19 cellular contexts compared by ENCODE assay signal in genomic region chr18:37306420-37306819, GRCh38.
DNase-seq lines count a peak whose midpoint lies in the region; ATAC-seq and TF ChIP-seq lines count a peak whose summit lies in the region.
"Had no signal": no experiment of that assay in that cellular context is flagged by ENCODE, and none has a peak within 500 bp of the region (broad histone marks: within the 10 kb centered on the region; RNA-seq: fewer than 3 reads in every experiment).

No MANE protein-coding gene starts in this region.

- CTCF ChIA-PET in WTC11 (lab: Charles Lee): no interaction called here

- no peaks in the 10 kb centered on the region for H3K9me3 Mint-ChIP-seq in WTC11
- H3K9me3 Mint-ChIP-seq: CD14-positive monocyte, HFFc6 had no signal

- ATAC-seq in WTC11: peak; percentile 43; the same call in 1 of the 2 replicates
- ATAC-seq in GM21381 (IDR thresholded peaks at IDR 0.05; ENCODE audit: unreplicated experiment): no peak
- ATAC-seq in GM18873 (IDR thresholded peaks at IDR 0.05; ENCODE audit: low FRiP score, unreplicated experiment): no peak
- ATAC-seq: GM12878, HCT116 had no signal

- H3K4me3 ChIP-seq in osteoblast (ENCODE audit: insufficient read depth, low read length) (no peak overlapping the region), trophoblast cell (ENCODE audit: low read depth, low read length) (no peak overlapping the region)
- H3K4me3 ChIP-seq: BLaER1, GM12878, GM23248 had no signal

- H2AFZ ChIP-seq in osteoblast (ENCODE audit: low read length): no peak overlapping the region
- H2AFZ ChIP-seq in trophoblast cell (ENCODE audit: insufficient read depth, low read length, poor library complexity): no peak overlapping the region
- H2AFZ ChIP-seq: GM23248 had no signal

- TF ChIP-seq CTCF in WTC11 (IDR thresholded peaks at IDR 0.05) (no peak), osteoblast (IDR thresholded peaks at IDR 0.05; ENCODE audit: extremely low read depth, low read depth, low read length) (no peak)

- no peak overlapping the region for H4K12ac ChIP-seq in trophoblast cell (ENCODE audit: low read depth, low read length)

- H3K9me3 ChIP-seq in osteoblast (ENCODE audit: low read depth, low read length) (no peaks in the 10 kb centered on the region), trophoblast cell (ENCODE audit: insufficient read depth, low read depth, low read length) (no peaks in the 10 kb centered on the region)
- H3K9me3 ChIP-seq: BLaER1 had no signal

- no peak overlapping the region for H2BK120ac ChIP-seq in trophoblast cell (ENCODE audit: insufficient read depth, low read length, poor library complexity)

- no peak overlapping the region for H2BK12ac ChIP-seq in trophoblast cell (ENCODE audit: low read length)

- H3K14ac ChIP-seq in trophoblast cell (ENCODE audit: low read length): no peak overlapping the region

- DNase-seq in NCI-H345 (lab: John Stamatoyannopoulos, UW) (peak; percentile 10), NCI-H345 treated with DMSO at 0.1 percent for 48 hours (lab: John Stamatoyannopoulos, UW; ENCODE audit: unreplicated experiment) (no peak), WTC11 (ENCODE audit: low spot score) (no peak), osteoblast (ENCODE audit: insufficient read length, low spot score, missing footprints) (peak; percentile 26), trophoblast cell (no peak)
- DNase-seq: 8988T, DMS153, DND-41, EL, GM23248, HFFc6, IMR-90 had no signal

- H3K4me2 ChIP-seq in osteoblast (ENCODE audit: insufficient read depth, low read length) (no peak overlapping the region), trophoblast cell (ENCODE audit: low read length) (no peak overlapping the region)
- H3K4me2 ChIP-seq: BLaER1 had no signal

- H4K91ac ChIP-seq in trophoblast cell (ENCODE audit: low read depth, low read length): no peak overlapping the region

- no peak overlapping the region for H3K4me3 Mint-ChIP-seq in WTC11
- H3K4me3 Mint-ChIP-seq: CD14-positive monocyte; CD4-positive, alpha-beta memory T cell; HFFc6 had no signal

- H3K27ac ChIP-seq in osteoblast (ENCODE audit: low read depth, low read length) (no peak overlapping the region), trophoblast cell (ENCODE audit: low read depth, low read length) (no peak overlapping the region)
- H3K27ac ChIP-seq: BLaER1, GM23248 had no signal

- H3K36me3 Mint-ChIP-seq in WTC11: no peaks in the 10 kb centered on the region
- H3K36me3 Mint-ChIP-seq: CD14-positive monocyte; CD4-positive, alpha-beta memory T cell had no signal

- H3K23ac ChIP-seq in trophoblast cell (ENCODE audit: low read length): no peak overlapping the region

- H3K9ac ChIP-seq in trophoblast cell (ENCODE audit: low read length): no peak overlapping the region
- H3K9ac ChIP-seq: BLaER1, GM23248 had no signal

- H3K36me3 ChIP-seq in osteoblast (ENCODE audit: insufficient read depth, low read length): no peaks in the 10 kb centered on the region
- H3K36me3 ChIP-seq in trophoblast cell (ENCODE audit: control insufficient read depth in 1 of 2, insufficient read depth in 2 of 2, low read length in 2 of 2): no peaks in the 10 kb centered on the region
- H3K36me3 ChIP-seq: BLaER1 had no signal

- H2AK5ac ChIP-seq in trophoblast cell (ENCODE audit: low read length): no peak overlapping the region

- H3K79me2 ChIP-seq in osteoblast (ENCODE audit: insufficient read depth, low read length) (no peaks in the 10 kb centered on the region), trophoblast cell (ENCODE audit: control insufficient read depth, insufficient read depth, low read length, poor library complexity) (no peaks in the 10 kb centered on the region)

- H3K4me1 ChIP-seq in osteoblast (ENCODE audit: insufficient read depth, low read length): no peaks in the 10 kb centered on the region
- H3K4me1 ChIP-seq in trophoblast cell (ENCODE audit: control insufficient read depth in 1 of 2, insufficient read depth in 2 of 2, low read length in 2 of 2): no peaks in the 10 kb centered on the region

- peaks cover 8% of the 10 kb centered on the region; the same call in 1 of the 2 replicates for H3K4me1 Mint-ChIP-seq in WTC11
- H3K4me1 Mint-ChIP-seq: CD14-positive monocyte; CD4-positive, alpha-beta memory T cell had no signal

- H3K27ac Mint-ChIP-seq in WTC11: no peak overlapping the region
- H3K27ac Mint-ChIP-seq: CD4-positive, alpha-beta memory T cell; HFFc6 had no signal

- H3K79me1 ChIP-seq in trophoblast cell (ENCODE audit: low read length): no peaks in the 10 kb centered on the region

- no peaks in the 10 kb centered on the region for H3K27me3 ChIP-seq in osteoblast (ENCODE audit: insufficient read depth, low read length)
- no peaks in the 10 kb centered on the region for H3K27me3 ChIP-seq in trophoblast cell (ENCODE audit: insufficient read depth, low read length)
- H3K27me3 ChIP-seq: BLaER1 had no signal

- no peak overlapping the region for H3K4ac ChIP-seq in trophoblast cell (ENCODE audit: low read depth, low read length)

- no CpG with 5 or more reads among the region's 8 CpGs for WGBS in trophoblast cell (ENCODE audit: extremely low coverage, insufficient coverage, insufficient read length)

- no peaks in the 10 kb centered on the region for H4K20me1 ChIP-seq in osteoblast (ENCODE audit: insufficient read depth, low read length)
- H4K20me1 ChIP-seq: BLaER1 had no signal

- H3K27me3 Mint-ChIP-seq in WTC11 (ENCODE audit: low read depth): 0 out of 2 replicates have a peak, but pooled peaks cover 2% of the 10 kb centered on the region

- no peak overlapping the region for H4K8ac ChIP-seq in trophoblast cell (ENCODE audit: low read depth, low read length)

- H2BK5ac ChIP-seq in trophoblast cell (ENCODE audit: low read depth, low read length, poor library complexity): no peak overlapping the region

- no peak overlapping the region for H3K18ac ChIP-seq in trophoblast cell (ENCODE audit: low read length)

- POLR2A ChIA-PET in WTC11 (lab: Charles Lee): no interaction called here

TF ChIP-seq in WTC11, 78 proteins besides CTCF, POLR2A, EP300 and RAD21:
- TF ChIP-seq HMGA2 (CRISPR knock-in tag; IDR thresholded peaks at IDR 0.05): no peak
- no peak for TF ChIP-seq STAT6 (CRISPR knock-in tag; conservative IDR thresholded peaks at IDR 0.05; ENCODE audit: low read depth)
- TF ChIP-seq ZNF317 (CRISPR knock-in tag; IDR thresholded peaks at IDR 0.05; ENCODE audit: borderline replicate concordance, low read depth): no peak
- TF ChIP-seq AFF4 (CRISPR knock-in tag; IDR thresholded peaks at IDR 0.05; ENCODE audit: borderline replicate concordance): no peak

Comparison
In these comparisons a context has a peak if more than half of its experiments do, and no peak if none do; other contexts are left out.
1. DNase-seq: peak in NCI-H345 (single experiment) and osteoblast (single experiment); none in NCI-H345 treated with DMSO at 0.1 percent for 48 hours (single experiment), WTC11 (single experiment) and trophoblast cell (0 of 2).